1 cellular context compared by ENCODE assay signal in the genomic region with DNA sequence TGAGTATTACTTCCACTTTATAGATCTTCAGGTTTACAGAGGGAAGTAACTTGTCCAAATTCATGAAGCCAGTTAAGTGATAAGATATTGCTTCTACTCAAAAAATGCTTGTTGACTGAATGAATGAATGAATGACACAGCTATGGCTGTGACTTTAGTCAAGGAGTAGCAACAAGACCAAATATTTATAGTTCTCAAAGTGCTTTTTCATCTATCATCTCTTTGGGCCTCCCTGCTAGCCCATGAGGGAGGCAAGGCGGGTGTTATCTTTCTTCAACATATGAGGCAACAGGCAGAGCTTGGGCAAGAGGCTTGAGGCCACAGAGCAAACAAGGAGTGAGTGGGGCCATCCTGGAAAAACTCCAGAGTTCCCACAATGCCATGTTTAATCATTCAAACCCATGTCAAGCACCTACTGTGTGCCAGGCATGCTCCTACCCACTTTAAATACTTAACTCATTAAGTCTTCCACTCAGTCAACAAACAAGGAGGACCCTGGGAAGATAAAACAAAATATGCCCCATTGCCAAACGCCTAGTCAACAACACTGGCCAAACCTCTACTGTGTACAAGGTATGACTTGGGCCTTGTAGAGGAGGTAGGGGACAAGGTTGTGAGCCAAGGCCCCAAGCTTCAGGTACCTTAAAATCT.
TF ChIP-seq lines count a peak whose summit lies in the region.

No MANE protein-coding gene starts in this region.

TF ChIP-seq in HepG2, 621 proteins besides CTCF, POLR2A, EP300 and RAD21 (continued from another document and continues in another):
- peak; percentile 70; the same call in 1 of the 2 replicates for TF ChIP-seq ZNF607 (CRISPR knock-in tag; IDR thresholded peaks at IDR 0.05; ENCODE audit: borderline replicate concordance)
- peak; percentile 99 for TF ChIP-seq KDM3A (CRISPR knock-in tag; IDR thresholded peaks at IDR 0.05; ENCODE audit: low read depth)
- TF ChIP-seq, protein P1, sequence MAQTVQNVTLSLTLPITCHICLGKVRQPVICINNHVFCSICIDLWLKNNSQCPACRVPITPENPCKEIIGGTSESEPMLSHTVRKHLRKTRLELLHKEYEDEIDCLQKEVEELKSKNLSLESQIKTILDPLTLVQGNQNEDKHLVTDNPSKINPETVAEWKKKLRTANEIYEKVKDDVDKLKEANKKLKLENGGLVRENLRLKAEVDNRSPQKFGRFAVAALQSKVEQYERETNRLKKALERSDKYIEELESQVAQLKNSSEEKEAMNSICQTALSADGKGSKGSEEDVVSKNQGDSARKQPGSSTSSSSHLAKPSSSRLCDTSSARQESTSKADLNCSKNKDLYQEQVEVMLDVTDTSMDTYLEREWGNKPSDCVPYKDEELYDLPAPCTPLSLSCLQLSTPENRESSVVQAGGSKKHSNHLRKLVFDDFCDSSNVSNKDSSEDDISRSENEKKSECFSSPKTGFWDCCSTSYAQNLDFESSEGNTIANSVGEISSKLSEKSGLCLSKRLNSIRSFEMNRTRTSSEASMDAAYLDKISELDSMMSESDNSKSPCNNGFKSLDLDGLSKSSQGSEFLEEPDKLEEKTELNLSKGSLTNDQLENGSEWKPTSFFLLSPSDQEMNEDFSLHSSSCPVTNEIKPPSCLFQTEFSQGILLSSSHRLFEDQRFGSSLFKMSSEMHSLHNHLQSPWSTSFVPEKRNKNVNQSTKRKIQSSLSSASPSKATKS (CRISPR knock-in tag; IDR thresholded peaks at IDR 0.05): no peak; the same call in 1 of the 2 replicates
- TF ChIP-seq ZNF781 (CRISPR knock-in tag; IDR thresholded peaks at IDR 0.05; ENCODE audit: borderline replicate concordance, not compliant biosample characterization): peak; percentile 15
- no peak for TF ChIP-seq ZNF225 (CRISPR knock-in tag; IDR thresholded peaks at IDR 0.05)
- TF ChIP-seq DNMT3B (CRISPR knock-in tag; conservative IDR thresholded peaks at IDR 0.05): peak; percentile 100
- TF ChIP-seq, protein P2, sequence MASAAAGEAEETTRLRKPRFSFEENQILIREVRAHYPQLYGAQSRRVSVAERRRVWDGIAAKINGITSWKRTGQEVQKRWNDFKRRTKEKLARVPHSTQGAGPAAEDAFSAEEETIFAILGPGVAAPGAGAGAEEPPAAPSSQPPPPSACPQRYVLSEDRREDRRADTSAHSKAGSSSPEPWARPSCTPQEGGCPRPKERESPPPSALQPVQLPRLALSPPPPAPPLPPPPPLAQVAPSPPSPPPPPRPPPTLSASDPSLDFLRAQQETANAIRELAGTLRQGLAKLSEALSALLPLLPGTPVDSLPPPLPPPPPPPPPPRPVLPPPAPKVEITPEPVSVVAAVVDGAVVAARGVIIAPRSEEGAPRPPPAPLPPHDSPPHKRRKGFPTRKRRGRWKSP (CRISPR knock-in tag; IDR thresholded peaks at IDR 0.05): peak; percentile 83; the same call in 1 of the 2 replicates
- TF ChIP-seq, protein P3, sequence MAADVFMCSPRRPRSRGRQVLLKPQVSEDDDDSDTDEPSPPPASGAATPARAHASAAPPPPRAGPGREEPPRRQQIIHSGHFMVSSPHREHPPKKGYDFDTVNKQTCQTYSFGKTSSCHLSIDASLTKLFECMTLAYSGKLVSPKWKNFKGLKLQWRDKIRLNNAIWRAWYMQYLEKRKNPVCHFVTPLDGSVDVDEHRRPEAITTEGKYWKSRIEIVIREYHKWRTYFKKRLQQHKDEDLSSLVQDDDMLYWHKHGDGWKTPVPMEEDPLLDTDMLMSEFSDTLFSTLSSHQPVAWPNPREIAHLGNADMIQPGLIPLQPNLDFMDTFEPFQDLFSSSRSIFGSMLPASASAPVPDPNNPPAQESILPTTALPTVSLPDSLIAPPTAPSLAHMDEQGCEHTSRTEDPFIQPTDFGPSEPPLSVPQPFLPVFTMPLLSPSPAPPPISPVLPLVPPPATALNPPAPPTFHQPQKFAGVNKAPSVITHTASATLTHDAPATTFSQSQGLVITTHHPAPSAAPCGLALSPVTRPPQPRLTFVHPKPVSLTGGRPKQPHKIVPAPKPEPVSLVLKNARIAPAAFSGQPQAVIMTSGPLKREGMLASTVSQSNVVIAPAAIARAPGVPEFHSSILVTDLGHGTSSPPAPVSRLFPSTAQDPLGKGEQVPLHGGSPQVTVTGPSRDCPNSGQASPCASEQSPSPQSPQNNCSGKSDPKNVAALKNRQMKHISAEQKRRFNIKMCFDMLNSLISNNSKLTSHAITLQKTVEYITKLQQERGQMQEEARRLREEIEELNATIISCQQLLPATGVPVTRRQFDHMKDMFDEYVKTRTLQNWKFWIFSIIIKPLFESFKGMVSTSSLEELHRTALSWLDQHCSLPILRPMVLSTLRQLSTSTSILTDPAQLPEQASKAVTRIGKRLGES (CRISPR knock-in tag; IDR thresholded peaks at IDR 0.05; ENCODE audit: borderline replicate concordance): peak; percentile 86; the same call in 1 of the 2 replicates
- peak; percentile 56 for TF ChIP-seq SMC3 (IDR thresholded peaks at IDR 0.05; ENCODE audit: low read length)
- peak; percentile 73; the same call in 1 of the 2 replicates for TF ChIP-seq ZNF577 (CRISPR knock-in tag; IDR thresholded peaks at IDR 0.05; ENCODE audit: borderline replicate concordance, low read depth)
- peak; percentile 89; the same call in 1 of the 2 replicates for TF ChIP-seq ZFP1 (CRISPR knock-in tag; IDR thresholded peaks at IDR 0.05)
- TF ChIP-seq BCL6 (CRISPR knock-in tag; IDR thresholded peaks at IDR 0.05): peak; percentile 96
- peak; percentile 96 for TF ChIP-seq TRIM24 (CRISPR knock-in tag; IDR thresholded peaks at IDR 0.05)
- peak; percentile 100 for TF ChIP-seq GATAD2A (CRISPR knock-in tag; IDR thresholded peaks at IDR 0.05)
- TF ChIP-seq, protein P4, sequence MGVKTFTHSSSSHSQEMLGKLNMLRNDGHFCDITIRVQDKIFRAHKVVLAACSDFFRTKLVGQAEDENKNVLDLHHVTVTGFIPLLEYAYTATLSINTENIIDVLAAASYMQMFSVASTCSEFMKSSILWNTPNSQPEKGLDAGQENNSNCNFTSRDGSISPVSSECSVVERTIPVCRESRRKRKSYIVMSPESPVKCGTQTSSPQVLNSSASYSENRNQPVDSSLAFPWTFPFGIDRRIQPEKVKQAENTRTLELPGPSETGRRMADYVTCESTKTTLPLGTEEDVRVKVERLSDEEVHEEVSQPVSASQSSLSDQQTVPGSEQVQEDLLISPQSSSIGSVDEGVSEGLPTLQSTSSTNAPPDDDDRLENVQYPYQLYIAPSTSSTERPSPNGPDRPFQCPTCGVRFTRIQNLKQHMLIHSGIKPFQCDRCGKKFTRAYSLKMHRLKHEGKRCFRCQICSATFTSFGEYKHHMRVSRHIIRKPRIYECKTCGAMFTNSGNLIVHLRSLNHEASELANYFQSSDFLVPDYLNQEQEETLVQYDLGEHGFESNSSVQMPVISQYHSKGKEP (CRISPR knock-in tag; IDR thresholded peaks at IDR 0.05): no peak
- TF ChIP-seq ZNF468 (CRISPR knock-in tag; IDR thresholded peaks at IDR 0.05): peak; percentile 59; the same call in 1 of the 2 replicates
- peak; percentile 88 for TF ChIP-seq TSC22D2 (CRISPR knock-in tag; IDR thresholded peaks at IDR 0.05; ENCODE audit: borderline replicate concordance)
- peak; percentile 52; the same call in 1 of the 2 replicates for TF ChIP-seq KAT7 (CRISPR knock-in tag; IDR thresholded peaks at IDR 0.05; ENCODE audit: borderline replicate concordance)
- TF ChIP-seq, protein P5, sequence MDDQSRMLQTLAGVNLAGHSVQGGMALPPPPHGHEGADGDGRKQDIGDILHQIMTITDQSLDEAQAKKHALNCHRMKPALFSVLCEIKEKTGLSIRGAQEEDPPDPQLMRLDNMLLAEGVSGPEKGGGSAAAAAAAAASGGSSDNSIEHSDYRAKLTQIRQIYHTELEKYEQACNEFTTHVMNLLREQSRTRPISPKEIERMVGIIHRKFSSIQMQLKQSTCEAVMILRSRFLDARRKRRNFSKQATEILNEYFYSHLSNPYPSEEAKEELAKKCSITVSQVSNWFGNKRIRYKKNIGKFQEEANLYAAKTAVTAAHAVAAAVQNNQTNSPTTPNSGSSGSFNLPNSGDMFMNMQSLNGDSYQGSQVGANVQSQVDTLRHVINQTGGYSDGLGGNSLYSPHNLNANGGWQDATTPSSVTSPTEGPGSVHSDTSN (CRISPR knock-in tag; IDR thresholded peaks at IDR 0.05; ENCODE audit: borderline replicate concordance): no peak; the same call in 1 of the 2 replicates
- peak; percentile 82; the same call in 1 of the 2 replicates for TF ChIP-seq BRCA1 (CRISPR knock-in tag; IDR thresholded peaks at IDR 0.05)
- TF ChIP-seq ZFX (CRISPR knock-in tag; IDR thresholded peaks at IDR 0.05; ENCODE audit: low read depth): peak; percentile 83
- peak; percentile 74; the same call in 1 of the 2 replicates for TF ChIP-seq ZBTB21 (CRISPR knock-in tag; IDR thresholded peaks at IDR 0.05)
- TF ChIP-seq MED1 (CRISPR knock-in tag; IDR thresholded peaks at IDR 0.05): peak; percentile 100
- peak; percentile 84 for TF ChIP-seq PPARG (CRISPR knock-in tag; conservative IDR thresholded peaks at IDR 0.05)
- TF ChIP-seq TBX2 (CRISPR knock-in tag; IDR thresholded peaks at IDR 0.05; ENCODE audit: borderline replicate concordance): peak; percentile 96
- TF ChIP-seq, protein P6, sequence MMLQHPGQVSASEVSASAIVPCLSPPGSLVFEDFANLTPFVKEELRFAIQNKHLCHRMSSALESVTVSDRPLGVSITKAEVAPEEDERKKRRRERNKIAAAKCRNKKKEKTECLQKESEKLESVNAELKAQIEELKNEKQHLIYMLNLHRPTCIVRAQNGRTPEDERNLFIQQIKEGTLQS (CRISPR knock-in tag; IDR thresholded peaks at IDR 0.05): peak; percentile 96
- TF ChIP-seq IRF2 (CRISPR knock-in tag; IDR thresholded peaks at IDR 0.05): peak; percentile 93
- peak; percentile 84; the same call in 1 of the 2 replicates for TF ChIP-seq ZNF772 (CRISPR knock-in tag; IDR thresholded peaks at IDR 0.05)
- TF ChIP-seq ZKSCAN1 (IDR thresholded peaks at IDR 0.05; ENCODE audit: low read length): peak; percentile 100
- peak; percentile 87 for TF ChIP-seq NFATC3 (CRISPR knock-in tag; IDR thresholded peaks at IDR 0.05)
- no peak for TF ChIP-seq GPN1 (CRISPR knock-in tag; IDR thresholded peaks at IDR 0.05; ENCODE audit: borderline replicate concordance)
- peak; percentile 71 for TF ChIP-seq TBX3 (IDR thresholded peaks at IDR 0.05; ENCODE audit: borderline replicate concordance)
- no peak for TF ChIP-seq ZNF251 (CRISPR knock-in tag; IDR thresholded peaks at IDR 0.05)
- TF ChIP-seq SALL1 (CRISPR knock-in tag; IDR thresholded peaks at IDR 0.05): peak; percentile 99
- no peak for TF ChIP-seq RFX1 (IDR thresholded peaks at IDR 0.05)
- TF ChIP-seq, protein P7, sequence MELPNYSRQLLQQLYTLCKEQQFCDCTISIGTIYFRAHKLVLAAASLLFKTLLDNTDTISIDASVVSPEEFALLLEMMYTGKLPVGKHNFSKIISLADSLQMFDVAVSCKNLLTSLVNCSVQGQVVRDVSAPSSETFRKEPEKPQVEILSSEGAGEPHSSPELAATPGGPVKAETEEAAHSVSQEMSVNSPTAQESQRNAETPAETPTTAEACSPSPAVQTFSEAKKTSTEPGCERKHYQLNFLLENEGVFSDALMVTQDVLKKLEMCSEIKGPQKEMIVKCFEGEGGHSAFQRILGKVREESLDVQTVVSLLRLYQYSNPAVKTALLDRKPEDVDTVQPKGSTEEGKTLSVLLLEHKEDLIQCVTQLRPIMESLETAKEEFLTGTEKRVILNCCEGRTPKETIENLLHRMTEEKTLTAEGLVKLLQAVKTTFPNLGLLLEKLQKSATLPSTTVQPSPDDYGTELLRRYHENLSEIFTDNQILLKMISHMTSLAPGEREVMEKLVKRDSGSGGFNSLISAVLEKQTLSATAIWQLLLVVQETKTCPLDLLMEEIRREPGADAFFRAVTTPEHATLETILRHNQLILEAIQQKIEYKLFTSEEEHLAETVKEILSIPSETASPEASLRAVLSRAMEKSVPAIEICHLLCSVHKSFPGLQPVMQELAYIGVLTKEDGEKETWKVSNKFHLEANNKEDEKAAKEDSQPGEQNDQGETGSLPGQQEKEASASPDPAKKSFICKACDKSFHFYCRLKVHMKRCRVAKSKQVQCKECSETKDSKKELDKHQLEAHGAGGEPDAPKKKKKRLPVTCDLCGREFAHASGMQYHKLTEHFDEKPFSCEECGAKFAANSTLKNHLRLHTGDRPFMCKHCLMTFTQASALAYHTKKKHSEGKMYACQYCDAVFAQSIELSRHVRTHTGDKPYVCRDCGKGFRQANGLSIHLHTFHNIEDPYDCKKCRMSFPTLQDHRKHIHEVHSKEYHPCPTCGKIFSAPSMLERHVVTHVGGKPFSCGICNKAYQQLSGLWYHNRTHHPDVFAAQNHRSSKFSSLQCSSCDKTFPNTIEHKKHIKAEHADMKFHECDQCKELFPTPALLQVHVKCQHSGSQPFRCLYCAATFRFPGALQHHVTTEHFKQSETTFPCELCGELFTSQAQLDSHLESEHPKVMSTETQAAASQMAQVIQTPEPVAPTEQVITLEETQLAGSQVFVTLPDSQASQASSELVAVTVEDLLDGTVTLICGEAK (IDR thresholded peaks at IDR 0.05): no peak
- TF ChIP-seq, protein P7 (CRISPR knock-in tag; IDR thresholded peaks at IDR 0.05): peak; percentile 87; the same call in 1 of the 2 replicates
- TF ChIP-seq KMT2B (CRISPR knock-in tag; IDR thresholded peaks at IDR 0.05): peak; percentile 66
- TF ChIP-seq ZNF335 (CRISPR knock-in tag; IDR thresholded peaks at IDR 0.05): 0 out of 2 replicates have a peak, but pooled peaks have one; percentile 72
- peak; percentile 98 for TF ChIP-seq HMG20A (CRISPR knock-in tag; IDR thresholded peaks at IDR 0.05; ENCODE audit: borderline replicate concordance)
- peak; percentile 93 for TF ChIP-seq NR2F6 (IDR thresholded peaks at IDR 0.05)
- TF ChIP-seq NR2F6 (CRISPR knock-in tag; IDR thresholded peaks at IDR 0.05): peak; percentile 93
- no peak for TF ChIP-seq HMGA1 (CRISPR knock-in tag; conservative IDR thresholded peaks at IDR 0.05)
